Comparison of ENCODE assay signal across 1 cellular context in genomic region chr1:23673086-23673813, GRCh38.
TF ChIP-seq lines count a peak whose summit lies in the region.

No MANE protein-coding gene starts in this region.

TF ChIP-seq in K562, 482 proteins besides CTCF, POLR2A, EP300 and RAD21 (continued from another document and continues in another):
- no peak for TF ChIP-seq ZNF407 (IDR thresholded peaks at IDR 0.05; ENCODE audit: low read depth)
- TF ChIP-seq ZBED1 (IDR thresholded peaks at IDR 0.05) = no peak
- no peak for TF ChIP-seq TEAD1 (CRISPR knock-in tag; IDR thresholded peaks at IDR 0.05)
- TF ChIP-seq ARID3B (CRISPR knock-in tag; IDR thresholded peaks at IDR 0.05; ENCODE audit: borderline replicate concordance) = no peak
- TF ChIP-seq JUND (IDR thresholded peaks at IDR 0.05; ENCODE audit: borderline replicate concordance, low read depth, low read length) = peak; percentile 47; the same call in 1 of the 2 replicates
- TF ChIP-seq JUND (tag; IDR thresholded peaks at IDR 0.05; ENCODE audit: borderline replicate concordance, low read depth, low read length) = peak; percentile 59; the same call in 2 of the 3 replicates
- TF ChIP-seq EHMT2 (IDR thresholded peaks at IDR 0.05) = peak; percentile 100
- no peak for TF ChIP-seq MTA2 (IDR thresholded peaks at IDR 0.05; ENCODE audit: low read depth)
- TF ChIP-seq PRDM10 (IDR thresholded peaks at IDR 0.05; ENCODE audit: partially characterized antibody) = no peak
- TF ChIP-seq IRF9 (tag; IDR thresholded peaks at IDR 0.05) = no peak
- TF ChIP-seq ZNF347 (CRISPR knock-in tag; IDR thresholded peaks at IDR 0.05; ENCODE audit: low read depth) = no peak
- no peak for TF ChIP-seq ZNF785 (CRISPR knock-in tag; IDR thresholded peaks at IDR 0.05)
- TF ChIP-seq CXXC5 (CRISPR knock-in tag; IDR thresholded peaks at IDR 0.05) = peak; percentile 54; the same call in 1 of the 2 replicates
- no peak for TF ChIP-seq BCL6 (CRISPR knock-in tag; IDR thresholded peaks at IDR 0.05)
- no peak for TF ChIP-seq RBM34 (IDR thresholded peaks at IDR 0.05; ENCODE audit: borderline replicate concordance, insufficient read depth, low read length)
- TF ChIP-seq HINFP (tag; conservative IDR thresholded peaks at IDR 0.05; ENCODE audit: low read depth) = peak; percentile 29; the same call in 1 of the 2 replicates
- no peak for TF ChIP-seq PKNOX1 (IDR thresholded peaks at IDR 0.05)
- no peak for TF ChIP-seq CBFB (CRISPR knock-in tag; IDR thresholded peaks at IDR 0.05)
- TF ChIP-seq E2F4 (CRISPR knock-in tag; IDR thresholded peaks at IDR 0.05; ENCODE audit: low read depth) = no peak
- no peak for TF ChIP-seq ESRRB (CRISPR knock-in tag; IDR thresholded peaks at IDR 0.05; ENCODE audit: borderline replicate concordance)
- TF ChIP-seq KDM2B (CRISPR knock-in tag; IDR thresholded peaks at IDR 0.05) = no peak
- TF ChIP-seq NCOA1 (IDR thresholded peaks at IDR 0.05; ENCODE audit: low read depth) = peak; percentile 36; the same call in 1 of the 2 replicates
- 0 out of 2 replicates have a peak, but pooled peaks have one; percentile 36 for TF ChIP-seq GABPB1 (CRISPR knock-in tag; IDR thresholded peaks at IDR 0.05)
- no peak for TF ChIP-seq SRSF9 (IDR thresholded peaks at IDR 0.05; ENCODE audit: borderline replicate concordance, low read depth, low read length)
- TF ChIP-seq DLX4 (CRISPR knock-in tag; IDR thresholded peaks at IDR 0.05) = no peak
- no peak for TF ChIP-seq SMARCB1 (IDR thresholded peaks at IDR 0.05; ENCODE audit: insufficient read length, low read depth)
- TF ChIP-seq MCM7 (IDR thresholded peaks at IDR 0.05) = no peak
- no peak for TF ChIP-seq SRSF1 (IDR thresholded peaks at IDR 0.05; ENCODE audit: low read depth, low read length)
- TF ChIP-seq ETV1 (tag; conservative IDR thresholded peaks at IDR 0.05; ENCODE audit: low read depth) = peak; percentile 22; the same call in 1 of the 2 replicates
- peak; percentile 71; the same call in 1 of the 2 replicates for TF ChIP-seq NR2C2 (CRISPR knock-in tag; IDR thresholded peaks at IDR 0.05)
- no peak for TF ChIP-seq NR2C2 (tag; IDR thresholded peaks at IDR 0.05)
- no peak for TF ChIP-seq HNRNPLL (IDR thresholded peaks at IDR 0.05; ENCODE audit: low read depth, low read length, poor library complexity, severe bottlenecking)
- no peak for TF ChIP-seq PPARD (CRISPR knock-in tag; IDR thresholded peaks at IDR 0.05)
- no peak for TF ChIP-seq NFATC3 (IDR thresholded peaks at IDR 0.05)
- TF ChIP-seq KDM4B (IDR thresholded peaks at IDR 0.05; ENCODE audit: borderline replicate concordance in 2 of 2, low read depth in 1 of 2) = no peak
- peak; percentile 74; the same call in 1 of the 2 replicates for TF ChIP-seq HDAC2 (IDR thresholded peaks at IDR 0.05)
- no peak for TF ChIP-seq NR4A1 (CRISPR knock-in tag; IDR thresholded peaks at IDR 0.05)
- TF ChIP-seq NR4A1 (tag; IDR thresholded peaks at IDR 0.05) = 0 out of 2 replicates have a peak, but pooled peaks have one; percentile 64
- TF ChIP-seq HEY1 (CRISPR knock-in tag; IDR thresholded peaks at IDR 0.05; ENCODE audit: borderline replicate concordance) = no peak
- TF ChIP-seq ZNF436 (CRISPR knock-in tag; IDR thresholded peaks at IDR 0.05) = no peak
